Comparison of ENCODE assay signal across 10 cellular contexts in the genomic region with DNA sequence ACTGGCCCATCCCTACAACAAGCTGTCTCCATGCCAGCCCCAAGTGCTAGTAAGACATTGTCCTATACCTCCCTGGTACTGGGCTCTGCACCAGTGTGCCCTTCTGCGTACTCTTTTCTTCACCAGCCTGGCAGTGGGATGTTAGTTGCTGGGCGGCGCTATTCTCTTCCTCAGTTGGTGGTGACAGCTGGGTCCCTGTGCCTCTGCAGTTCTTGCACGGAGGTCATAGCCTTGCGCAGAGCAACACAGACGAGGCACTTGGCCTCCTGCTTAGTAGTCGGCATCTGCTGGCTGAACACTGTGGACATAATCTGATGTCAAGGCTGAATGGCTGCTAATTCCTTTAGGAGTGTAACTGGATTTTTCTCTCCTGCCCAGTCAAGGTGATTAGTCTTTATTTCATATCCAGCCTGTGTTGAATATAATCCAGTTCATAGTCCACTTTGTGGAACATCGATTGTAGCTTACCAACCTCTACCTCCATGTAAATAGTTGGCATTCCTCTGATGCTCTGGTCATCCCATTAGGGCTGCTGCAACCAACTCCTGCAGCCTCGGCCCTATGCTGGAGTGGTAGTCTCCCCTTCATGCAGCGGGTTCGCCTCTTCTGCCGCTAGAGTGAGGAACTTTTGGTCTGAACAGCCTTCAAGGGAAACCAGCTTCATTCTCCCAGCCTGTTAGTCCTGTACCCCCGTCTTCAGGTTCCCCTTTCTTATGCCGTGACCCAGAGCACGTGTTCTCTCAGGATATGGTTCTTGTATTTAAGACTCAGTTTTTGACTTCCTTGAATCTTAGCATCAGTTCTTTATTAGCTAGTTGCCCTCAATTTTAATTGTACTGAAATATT. TPM values are rescaled to one million over a fixed set of nuclear protein-coding genes. Genes with fewer than 3 reads are reported as not detected.
A peak's percentile ranks its signal among the peaks of the same experiment; 100 is the strongest.
DNase-seq lines count a peak whose midpoint lies in the region; ATAC-seq, FAIRE-seq and TF ChIP-seq lines count a peak whose summit lies in the region.
"Had no signal": no experiment of that assay in that cellular context is flagged by ENCODE, and none has a peak within 500 bp of the region (broad histone marks: within the 10 kb centered on the region; RNA-seq: fewer than 3 reads in every experiment).

No MANE protein-coding gene starts in this region.

- no peak overlapping the region for H2AFZ ChIP-seq in neural progenitor cell (replicated peaks)

- peaks cover 28% of the 10 kb centered on the region for H3K4me1 Mint-ChIP-seq in activated CD4-positive, alpha-beta memory T cell treated with anti-CD3 and anti-CD28 coated beads, Interleukin-2, amount 10 ng/mL, durations not matched to agents 7 days and 5 days
- H3K4me1 Mint-ChIP-seq in neural progenitor cell, result peaks cover 35% of the 10 kb centered on the region

- H3K27me3 Mint-ChIP-seq in activated CD4-positive, alpha-beta memory T cell treated with anti-CD3 and anti-CD28 coated beads, Interleukin-2, amount 10 ng/mL, durations not matched to agents 7 days and 5 days, result no peaks in the 10 kb centered on the region
- H3K27me3 Mint-ChIP-seq in neural progenitor cell (ENCODE audit: insufficient read depth, low read depth), result no peaks in the 10 kb centered on the region

- no peaks in the 10 kb centered on the region for H3K9me3 ChIP-seq in neural progenitor cell (ENCODE audit: low read depth)
- H3K9me3 ChIP-seq: suprapubic skin had no signal

- no peak for TF ChIP-seq CTCF in neural progenitor cell (IDR thresholded peaks at IDR 0.05)

- peaks cover 29% of the 10 kb centered on the region for H3K4me1 ChIP-seq in neural progenitor cell

- H3K27me3 ChIP-seq in neural progenitor cell, result no peaks in the 10 kb centered on the region
- H3K27me3 ChIP-seq: suprapubic skin had no signal

- H3K4me2 ChIP-seq in neural progenitor cell, result no peak overlapping the region

- H3K27ac Mint-ChIP-seq in activated CD4-positive, alpha-beta memory T cell treated with anti-CD3 and anti-CD28 coated beads, Interleukin-2, amount 10 ng/mL, durations not matched to agents 7 days and 5 days, result peak overlapping the region; percentile 7
- peak overlapping the region; percentile 50 for H3K27ac Mint-ChIP-seq in neural progenitor cell

- CTCF ChIA-PET in activated CD4-positive, alpha-beta memory T cell treated with anti-CD3 and anti-CD28 coated beads, Interleukin-2, amount 10 ng/mL, durations not matched to agents 7 days and 5 days (lab: Charles Lee), result interaction anchor here (0.8 to 1.2 kb wide), 4 partner anchors 22 to 100 kb away, joined by 3 to 4 read pairs (median 4); no protein-coding TSS in a partner anchor

- H3F3A ChIP-seq in neural progenitor cell (ENCODE audit: low read depth), result no peaks in the 10 kb centered on the region

- H3K9ac ChIP-seq in neural progenitor cell, result peak overlapping the region; percentile 28

- TF ChIP-seq POLR2A in GM12891 (IDR thresholded peaks at IDR 0.05; ENCODE audit: low read depth, low read length), result no peak

- POLR2A ChIA-PET in activated CD4-positive, alpha-beta memory T cell treated with anti-CD3 and anti-CD28 coated beads, Interleukin-2, amount 10 ng/mL, durations not matched to agents 7 days and 5 days (lab: Charles Lee), result no interaction called here

- no peak overlapping the region for H3K4me3 ChIP-seq in neural progenitor cell
- H3K4me3 ChIP-seq: suprapubic skin had no signal

- no peaks in the 10 kb centered on the region for H3K36me3 ChIP-seq in neural progenitor cell

- peaks cover 54% of the 10 kb centered on the region for H3K79me2 ChIP-seq in neural progenitor cell (ENCODE audit: low read depth)

- H3K9me3 Mint-ChIP-seq in activated CD4-positive, alpha-beta memory T cell treated with anti-CD3 and anti-CD28 coated beads, Interleukin-2, amount 10 ng/mL, durations not matched to agents 7 days and 5 days, result no peaks in the 10 kb centered on the region
- no peaks in the 10 kb centered on the region for H3K9me3 Mint-ChIP-seq in neural progenitor cell

- peak; percentile 38 for ATAC-seq in HG02678 (IDR thresholded peaks at IDR 0.05; ENCODE audit: unreplicated experiment)
- no peak for ATAC-seq in HG03571 (IDR thresholded peaks at IDR 0.05; ENCODE audit: unreplicated experiment)

- peaks cover 95% of the 10 kb centered on the region for H4K20me1 ChIP-seq in neural progenitor cell (ENCODE audit: low read depth)

- no peak for DNase-seq in GM12891 (ENCODE audit: insufficient read length, low spot score)
- DNase-seq in activated CD4-positive, alpha-beta memory T cell treated with anti-CD3 and anti-CD28 coated beads, Interleukin-2, amount 10 ng/mL, durations not matched to agents 7 days and 5 days, result no peak
- DNase-seq in neural progenitor cell (ENCODE audit: low spot score), result no peak
- DNase-seq in GM03348 (ENCODE audit: low spot score), result no peak
- no peak for DNase-seq in mesenteric fat pad (ENCODE audit: low spot score)
- DNase-seq: NCI-H2171 treated with DMSO at 0.1 percent for 48 hours had no signal

- no peak overlapping the region for H3K27ac ChIP-seq in neural progenitor cell
- H3K27ac ChIP-seq: epithelial cell of prostate, suprapubic skin had no signal

- no peak overlapping the region for H3K4me3 Mint-ChIP-seq in activated CD4-positive, alpha-beta memory T cell treated with anti-CD3 and anti-CD28 coated beads, Interleukin-2, amount 10 ng/mL, durations not matched to agents 7 days and 5 days
- peak overlapping the region; percentile 2 for H3K4me3 Mint-ChIP-seq in neural progenitor cell

- peaks cover 12% of the 10 kb centered on the region for H3K36me3 Mint-ChIP-seq in activated CD4-positive, alpha-beta memory T cell treated with anti-CD3 and anti-CD28 coated beads, Interleukin-2, amount 10 ng/mL, durations not matched to agents 7 days and 5 days (ENCODE audit: low read depth)
- H3K36me3 Mint-ChIP-seq in neural progenitor cell, result peaks cover 10% of the 10 kb centered on the region

- FAIRE-seq in GM12891 (lab: Jason Lieb, UNC), result peak; percentile 78

TF ChIP-seq in GM12891, 5 proteins besides CTCF, POLR2A, EP300 and RAD21:
- no peak for TF ChIP-seq POLR2AphosphoS5 (IDR thresholded peaks at IDR 0.05; ENCODE audit: low read depth, low read length)

RNA-seq across cellular contexts. Expression of gene ZNF664, which starts 32.9 kb away (rescaled TPM):
- 22.6 TPM for polyA plus RNA-seq in GM12891 (2012; ENCODE audit: low read depth, missing spikeins)
- 10 to 100 TPM; 42.5 to 43.4 TPM for total RNA-seq in activated CD4-positive, alpha-beta memory T cell treated with anti-CD3 and anti-CD28 coated beads, Interleukin-2, amount 10 ng/mL, durations not matched to agents 7 days and 5 days
- 133 and 172 TPM in 2 replicates for total RNA-seq in neural progenitor cell (ENCODE audit: low replicate concordance)
- 85.0 TPM for total RNA-seq in mesenteric fat pad

RNA-seq across cellular contexts. Expression of gene CCDC92, which starts 33.3 kb away (rescaled TPM):
- polyA plus RNA-seq in GM12891 (2012; ENCODE audit: low read depth, missing spikeins), result 7.8 TPM
- total RNA-seq in activated CD4-positive, alpha-beta memory T cell treated with anti-CD3 and anti-CD28 coated beads, Interleukin-2, amount 10 ng/mL, durations not matched to agents 7 days and 5 days, result 10 to 100 TPM; 20.3 to 20.5 TPM
- total RNA-seq in neural progenitor cell (ENCODE audit: low replicate concordance) (4.8 and 10.5 TPM in 2 replicates), mesenteric fat pad (68.7 TPM)
